In genomic region chr12:65825573-65826512, GRCh38 we compare ENCODE assay signal across 1 cellular context.
TF ChIP-seq lines count a peak whose summit lies in the region.

No MANE protein-coding gene starts in this region.

TF ChIP-seq in HepG2, 621 proteins besides CTCF, POLR2A, EP300 and RAD21 (continued from another document):
- no peak for TF ChIP-seq ZNF362 (CRISPR knock-in tag; IDR thresholded peaks at IDR 0.05; ENCODE audit: borderline replicate concordance)
- no peak for TF ChIP-seq PRDM15 (CRISPR knock-in tag; IDR thresholded peaks at IDR 0.05)
- TF ChIP-seq PITX1 (CRISPR knock-in tag; IDR thresholded peaks at IDR 0.05) = 0 out of 2 replicates have a peak, but pooled peaks have one; percentile 12
- TF ChIP-seq ZGPAT (CRISPR knock-in tag; IDR thresholded peaks at IDR 0.05) = no peak
- TF ChIP-seq, protein P1, sequence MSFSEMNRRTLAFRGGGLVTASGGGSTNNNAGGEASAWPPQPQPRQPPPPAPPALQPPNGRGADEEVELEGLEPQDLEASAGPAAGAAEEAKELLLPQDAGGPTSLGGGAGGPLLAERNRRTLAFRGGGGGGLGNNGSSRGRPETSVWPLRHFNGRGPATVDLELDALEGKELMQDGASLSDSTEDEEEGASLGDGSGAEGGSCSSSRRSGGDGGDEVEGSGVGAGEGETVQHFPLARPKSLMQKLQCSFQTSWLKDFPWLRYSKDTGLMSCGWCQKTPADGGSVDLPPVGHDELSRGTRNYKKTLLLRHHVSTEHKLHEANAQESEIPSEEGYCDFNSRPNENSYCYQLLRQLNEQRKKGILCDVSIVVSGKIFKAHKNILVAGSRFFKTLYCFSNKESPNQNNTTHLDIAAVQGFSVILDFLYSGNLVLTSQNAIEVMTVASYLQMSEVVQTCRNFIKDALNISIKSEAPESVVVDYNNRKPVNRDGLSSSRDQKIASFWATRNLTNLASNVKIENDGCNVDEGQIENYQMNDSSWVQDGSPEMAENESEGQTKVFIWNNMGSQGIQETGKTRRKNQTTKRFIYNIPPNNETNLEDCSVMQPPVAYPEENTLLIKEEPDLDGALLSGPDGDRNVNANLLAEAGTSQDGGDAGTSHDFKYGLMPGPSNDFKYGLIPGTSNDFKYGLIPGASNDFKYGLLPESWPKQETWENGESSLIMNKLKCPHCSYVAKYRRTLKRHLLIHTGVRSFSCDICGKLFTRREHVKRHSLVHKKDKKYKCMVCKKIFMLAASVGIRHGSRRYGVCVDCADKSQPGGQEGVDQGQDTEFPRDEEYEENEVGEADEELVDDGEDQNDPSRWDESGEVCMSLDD (CRISPR knock-in tag; IDR thresholded peaks at IDR 0.05; ENCODE audit: borderline replicate concordance) = no peak
- TF ChIP-seq HOXA9 (CRISPR knock-in tag; IDR thresholded peaks at IDR 0.05; ENCODE audit: borderline replicate concordance) = no peak
- TF ChIP-seq, protein P2, sequence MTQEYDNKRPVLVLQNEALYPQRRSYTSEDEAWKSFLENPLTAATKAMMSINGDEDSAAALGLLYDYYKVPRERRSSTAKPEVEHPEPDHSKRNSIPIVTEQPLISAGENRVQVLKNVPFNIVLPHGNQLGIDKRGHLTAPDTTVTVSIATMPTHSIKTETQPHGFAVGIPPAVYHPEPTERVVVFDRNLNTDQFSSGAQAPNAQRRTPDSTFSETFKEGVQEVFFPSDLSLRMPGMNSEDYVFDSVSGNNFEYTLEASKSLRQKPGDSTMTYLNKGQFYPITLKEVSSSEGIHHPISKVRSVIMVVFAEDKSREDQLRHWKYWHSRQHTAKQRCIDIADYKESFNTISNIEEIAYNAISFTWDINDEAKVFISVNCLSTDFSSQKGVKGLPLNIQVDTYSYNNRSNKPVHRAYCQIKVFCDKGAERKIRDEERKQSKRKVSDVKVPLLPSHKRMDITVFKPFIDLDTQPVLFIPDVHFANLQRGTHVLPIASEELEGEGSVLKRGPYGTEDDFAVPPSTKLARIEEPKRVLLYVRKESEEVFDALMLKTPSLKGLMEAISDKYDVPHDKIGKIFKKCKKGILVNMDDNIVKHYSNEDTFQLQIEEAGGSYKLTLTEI (CRISPR knock-in tag; conservative IDR thresholded peaks at IDR 0.05) = no peak
